7 cellular contexts compared by ENCODE assay signal in the genomic region with DNA sequence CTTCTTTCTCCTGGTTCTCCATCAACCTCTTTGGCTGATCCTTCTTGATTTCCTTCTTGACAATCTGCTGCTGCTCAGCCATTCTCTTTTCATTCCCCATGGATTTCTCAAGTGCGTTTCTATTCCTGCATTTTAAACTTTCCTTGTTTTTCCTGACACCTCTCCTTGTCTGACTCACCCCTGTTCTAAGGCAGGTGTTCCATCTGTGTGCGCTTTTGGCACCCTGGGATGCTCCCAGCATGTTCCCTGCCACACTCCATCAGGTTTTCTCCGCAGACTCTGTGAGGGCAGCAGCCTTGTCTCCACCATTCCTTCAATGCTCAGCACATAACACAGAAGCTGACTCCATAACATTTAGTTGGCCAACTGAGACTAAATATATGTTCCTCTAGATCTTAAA.
DNase-seq lines count a peak whose midpoint lies in the region; TF ChIP-seq lines count a peak whose summit lies in the region.
"Not testable (repeated sequence)": the region's sequence is repeated elsewhere in the genome, so short reads cannot be mapped to it uniquely, and the experiment has no call there.

No MANE protein-coding gene starts in this region.

- in situ Hi-C loops in G401 (cut with HindIII; ENCODE audit: low sequenced_read_pairs); astrocyte of the spinal cord (cut with HindIII; ENCODE audit: low sequenced_read_pairs): not testable (repeated sequence)

- not testable (repeated sequence) for H3K79me2 ChIP-seq in Karpas-422 (ENCODE audit: low read length)

- intact Hi-C loops in head of caudate nucleus (cut with DNase I); spleen (cut with DNase I; ENCODE audit: low total_unique reads): not testable (repeated sequence)

- H3K9me3 ChIP-seq in Karpas-422 (ENCODE audit: low read length); spleen: not testable (repeated sequence)

- not testable (repeated sequence) for H3K27me3 ChIP-seq in Karpas-422 (ENCODE audit: low read length)
- H3K27me3 ChIP-seq in spleen (replicated peaks in 1 of 7) = peaks cover 0 to 45% (median 4%) of the 10 kb centered on the region in 7 donors

- DNase-seq in G401 (ENCODE audit: low spot score) = peak; percentile 8
- peak; percentile 11 for DNase-seq in Karpas-422
- DNase-seq in astrocyte of the spinal cord (ENCODE audit: low read depth, low spot score) = peak; percentile 31
- peak; percentile 1 for DNase-seq in choroid plexus epithelial cell (ENCODE audit: low read depth)
- peak in 35 of 42 donors; percentile 32 to 85 (median 64) for DNase-seq in head of caudate nucleus
- peak; percentile 2 for DNase-seq in medulla oblongata (ENCODE audit: extremely low spot score)
- peak; percentile 38 for DNase-seq in spleen

- H3K4me2 ChIP-seq in Karpas-422 (ENCODE audit: low read depth, low read length, poor library complexity, severe bottlenecking) = not testable (repeated sequence)

- not testable (repeated sequence) for H4K20me1 ChIP-seq in Karpas-422 (ENCODE audit: insufficient read depth, low read depth, low read length)

- H3K27ac ChIP-seq in Karpas-422 (ENCODE audit: low read length) = not testable (repeated sequence)
- H3K27ac ChIP-seq in spleen = peak overlapping the region in 2 of 8 donors; percentile 19 to 21

- H3K4me3 ChIP-seq in Karpas-422 (ENCODE audit: low read length); astrocyte of the spinal cord (ENCODE audit: low read depth, low read length); choroid plexus epithelial cell (ENCODE audit: low read depth, low read length); spleen: not testable (repeated sequence)

- TF ChIP-seq POLR2A in spleen (IDR thresholded peaks at IDR 0.05) = not testable (repeated sequence)

- WGBS in spleen, 5 donors = 65 to 77% (median 70%) methylated on average over 3 of the region's 3 CpGs

- not testable (repeated sequence) for TF ChIP-seq CTCF in astrocyte of the spinal cord (IDR thresholded peaks at IDR 0.05; ENCODE audit: low read depth, low read length); choroid plexus epithelial cell (conservative IDR thresholded peaks at IDR 0.05; ENCODE audit: low read depth, low read length); spleen (IDR thresholded peaks at IDR 0.05 in 8 of 11, conservative IDR thresholded peaks at IDR 0.05 in 3 of 11)

- H2AFZ ChIP-seq in Karpas-422 (ENCODE audit: low read length) = not testable (repeated sequence)

- H3K9me2 ChIP-seq in Karpas-422 (replicated peaks; ENCODE audit: insufficient read depth, low read length) = not testable (repeated sequence)

- H3K36me3 ChIP-seq in Karpas-422 (ENCODE audit: insufficient read depth, low read length) = not testable (repeated sequence)
- peaks cover 0 to 11% (median 0%) of the 10 kb centered on the region in 6 donors for H3K36me3 ChIP-seq in spleen

- H3K9ac ChIP-seq in Karpas-422 (ENCODE audit: low read length) = not testable (repeated sequence)

- H3K4me1 ChIP-seq in Karpas-422 (ENCODE audit: low read length); spleen: not testable (repeated sequence)

Comparison
In these comparisons a context has a peak if more than half of its experiments do, and no peak if none do; other contexts are left out.
1. DNase-seq: peak in every context shown above with its lines; median percentile 64 in head of caudate nucleus; 38 in spleen; 31 in astrocyte of the spinal cord; 11 in Karpas-422; 8 in G401; 2 in medulla oblongata; 1 in choroid plexus epithelial cell.